ENCODE assay signal across 17 cellular contexts in the genomic region with DNA sequence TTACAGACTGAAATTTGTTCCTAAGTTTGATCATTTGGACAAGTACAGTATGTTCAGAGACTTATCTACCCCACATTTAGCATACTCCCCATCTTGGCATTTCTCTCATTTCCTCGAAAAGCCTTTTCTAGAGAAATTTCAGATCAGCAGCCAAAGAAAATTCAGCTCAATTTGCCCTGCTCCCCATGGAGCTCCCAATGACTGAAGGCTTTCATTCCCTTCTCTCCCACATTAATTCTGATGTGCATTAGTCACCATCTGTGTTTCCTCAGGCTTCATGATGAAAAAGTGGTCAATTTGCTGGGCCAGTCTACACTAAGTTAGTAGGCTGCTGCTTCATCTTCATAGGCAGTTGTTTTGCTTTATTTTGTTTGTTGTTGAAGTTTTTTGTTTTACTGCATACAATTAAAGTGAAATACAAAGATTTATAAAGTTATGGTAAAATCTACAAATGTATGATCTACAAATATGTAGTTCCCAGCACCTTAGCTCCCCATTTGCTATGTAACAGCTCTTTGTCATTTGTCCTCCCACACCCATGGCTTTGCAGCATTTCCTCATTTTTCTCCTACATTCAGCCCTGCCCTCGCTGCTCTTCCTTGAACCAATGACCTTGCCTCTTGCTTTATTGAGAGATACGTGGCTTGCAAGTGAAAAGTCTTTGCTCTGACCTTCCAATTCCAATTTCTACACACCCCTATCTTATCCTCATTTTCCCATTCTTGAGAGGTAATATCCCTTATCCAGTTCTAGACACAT.
DNase-seq lines count a peak whose midpoint lies in the region; ATAC-seq and TF ChIP-seq lines count a peak whose summit lies in the region.
"Had no signal": no experiment of that assay in that cellular context is flagged by ENCODE, and none has a peak within 500 bp of the region (broad histone marks: within the 10 kb centered on the region; RNA-seq: fewer than 3 reads in every experiment).

No MANE protein-coding gene starts in this region.

- intact Hi-C loops in left lung (cut with DNase I), result no loop called here

- H3K27me3 Mint-ChIP-seq in activated T-cell treated with anti-CD3 and anti-CD28 coated beads, Interleukin-2, amount 50 U/mL, for 4 hours (ENCODE audit: low read depth), result no peaks in the 10 kb centered on the region
- H3K27me3 Mint-ChIP-seq: B cell had no signal

- H3K27me3 ChIP-seq in left lung, result no peaks in the 10 kb centered on the region
- H3K27me3 ChIP-seq: gastrocnemius medialis, spleen had no signal

- H3K36me3 Mint-ChIP-seq in activated T-cell treated with anti-CD3 and anti-CD28 coated beads, Interleukin-2, amount 50 U/mL, for 4 hours (ENCODE audit: insufficient read depth), result no peaks in the 10 kb centered on the region
- H3K36me3 Mint-ChIP-seq: immature natural killer cell had no signal

- H3K36me3 ChIP-seq in left lung, result no peaks in the 10 kb centered on the region
- H3K36me3 ChIP-seq: gastrocnemius medialis, spleen had no signal

- no peaks in the 10 kb centered on the region for H3K9me3 Mint-ChIP-seq in activated T-cell treated with anti-CD3 and anti-CD28 coated beads, Interleukin-2, amount 50 U/mL, for 4 hours

- H3K4me3 Mint-ChIP-seq in activated T-cell treated with anti-CD3 and anti-CD28 coated beads, Interleukin-2, amount 50 U/mL, for 4 hours, result no peak overlapping the region
- H3K4me3 Mint-ChIP-seq: B cell, immature natural killer cell had no signal

- no peaks in the 10 kb centered on the region for H3K4me1 ChIP-seq in left lung
- H3K4me1 ChIP-seq: gastrocnemius medialis, spleen had no signal

- no peaks in the 10 kb centered on the region for H3K4me1 Mint-ChIP-seq in activated T-cell treated with anti-CD3 and anti-CD28 coated beads, Interleukin-2, amount 50 U/mL, for 4 hours (ENCODE audit: low read depth)
- H3K4me1 Mint-ChIP-seq: B cell, immature natural killer cell had no signal

- no peak for ATAC-seq in left lung
- no peak for ATAC-seq in activated T-cell treated with anti-CD3 and anti-CD28 coated beads, Interleukin-2, amount 50 U/mL, for 4 hours
- ATAC-seq: gastrocnemius medialis had no signal

- TF ChIP-seq CTCF in choroid plexus epithelial cell (conservative IDR thresholded peaks at IDR 0.05; ENCODE audit: low read depth, low read length), result no peak
- TF ChIP-seq CTCF in left lung (IDR thresholded peaks at IDR 0.05), result no peak

- H3K27ac ChIP-seq in left lung, result no peak overlapping the region
- H3K27ac ChIP-seq: gastrocnemius medialis, KMS-11, spleen had no signal

- no peaks in the 10 kb centered on the region for H3K9me3 ChIP-seq in left lung
- H3K9me3 ChIP-seq: gastrocnemius medialis, spleen had no signal

- no peak overlapping the region for H3K4me3 ChIP-seq in choroid plexus epithelial cell (ENCODE audit: low read depth, low read length)
- H3K4me3 ChIP-seq in left lung, result no peak overlapping the region
- H3K4me3 ChIP-seq: gastrocnemius medialis, spleen had no signal

- DNase-seq in GM03348 (ENCODE audit: low spot score) (peak; percentile 15), OCI-M1 (lab: John Stamatoyannopoulos, UW) (peak; percentile 65), choroid plexus epithelial cell (ENCODE audit: low read depth) (peak; percentile 73), kidney tubule cell (ENCODE audit: low spot score) (peak; percentile 10), left lung (no peak), UCSD-AML1 (lab: John Stamatoyannopoulos, UW; ENCODE audit: unreplicated experiment) (no peak), SK-N-DZ (ENCODE audit: low spot score) (no peak)
- no peak for DNase-seq in activated T-cell treated with anti-CD3 and anti-CD28 coated beads, Interleukin-2, amount 50 U/mL, for 4 hours
- DNase-seq: DMS153, gastrocnemius medialis, immature natural killer cell, NCI-H2029, NCI-H774, spleen, T1000 had no signal

Comparison
In these comparisons a context has a peak if more than half of its experiments do, and no peak if none do; other contexts are left out.
1. DNase-seq: peak in GM03348 (single experiment), OCI-M1 (single experiment), choroid plexus epithelial cell (single experiment) and kidney tubule cell (single experiment); none in left lung (0 of 2), UCSD-AML1 (single experiment), SK-N-DZ (single experiment) and activated T-cell treated with anti-CD3 and anti-CD28 coated beads, Interleukin-2, amount 50 U/mL, for 4 hours (single experiment).